ENCODE assay signal across 1 cellular context in the genomic region with DNA sequence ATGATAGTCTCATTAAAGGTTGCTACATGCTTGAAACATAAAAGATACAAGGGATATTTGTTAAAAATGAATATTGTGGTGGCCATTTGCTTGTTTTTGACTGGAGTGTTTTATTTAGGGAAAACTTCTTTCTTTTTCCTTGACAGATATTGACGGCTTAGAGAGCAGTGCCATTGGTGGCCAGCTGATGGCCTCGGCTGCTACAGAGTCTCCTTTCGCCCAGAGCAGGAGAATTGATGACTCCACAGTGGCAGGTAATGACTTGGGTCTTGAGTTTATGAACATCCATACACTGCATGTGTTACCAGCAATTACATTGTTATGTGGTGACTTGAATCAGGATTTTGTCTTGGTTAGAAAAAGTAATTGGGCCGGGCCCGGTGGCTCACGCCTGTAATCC.
TF ChIP-seq lines count a peak whose summit lies in the region.

No MANE protein-coding gene starts in this region.

TF ChIP-seq in GM23338, 12 proteins besides CTCF, POLR2A, EP300 and RAD21 (continued from another document):
- TF ChIP-seq, protein P1, sequence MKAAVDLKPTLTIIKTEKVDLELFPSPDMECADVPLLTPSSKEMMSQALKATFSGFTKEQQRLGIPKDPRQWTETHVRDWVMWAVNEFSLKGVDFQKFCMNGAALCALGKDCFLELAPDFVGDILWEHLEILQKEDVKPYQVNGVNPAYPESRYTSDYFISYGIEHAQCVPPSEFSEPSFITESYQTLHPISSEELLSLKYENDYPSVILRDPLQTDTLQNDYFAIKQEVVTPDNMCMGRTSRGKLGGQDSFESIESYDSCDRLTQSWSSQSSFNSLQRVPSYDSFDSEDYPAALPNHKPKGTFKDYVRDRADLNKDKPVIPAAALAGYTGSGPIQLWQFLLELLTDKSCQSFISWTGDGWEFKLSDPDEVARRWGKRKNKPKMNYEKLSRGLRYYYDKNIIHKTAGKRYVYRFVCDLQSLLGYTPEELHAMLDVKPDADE (IDR thresholded peaks at IDR 0.05): no peak
- TF ChIP-seq STAT1 (IDR thresholded peaks at IDR 0.05; ENCODE audit: unreplicated experiment) (no peak), ZNF462 (CRISPR knock-in tag; IDR thresholded peaks at IDR 0.05) (no peak)
